14 cellular contexts compared by ENCODE assay signal in genomic region chr9:36929350-36929675, GRCh38.
DNase-seq lines count a peak whose midpoint lies in the region; ATAC-seq lines count a peak whose summit lies in the region.
"Had no signal": no experiment of that assay in that cellular context is flagged by ENCODE, and none has a peak within 500 bp of the region (broad histone marks: within the 10 kb centered on the region; RNA-seq: fewer than 3 reads in every experiment).

No MANE protein-coding gene starts in this region.

- no peaks in the 10 kb centered on the region for H3K27me3 Mint-ChIP-seq in T-helper 1 cell treated with Interleukin-12 subunit alpha and Interleukin-12 subunit beta and Interleukin-4 antibody, amounts not matched to agents 30 μg/mL and 1 μg/mL, for 36 hours (ENCODE audit: low read depth)
- peaks cover 30% of the 10 kb centered on the region for H3K27me3 Mint-ChIP-seq in activated naive CD8-positive, alpha-beta T cell treated with anti-CD3 and anti-CD28 coated beads, Interleukin-2, amount 50 U/mL, for 24 hours
- peaks cover 29% of the 10 kb centered on the region for H3K27me3 Mint-ChIP-seq in activated naive CD8-positive, alpha-beta T cell treated with anti-CD3 and anti-CD28 coated beads for 36 hours
- H3K27me3 Mint-ChIP-seq in activated T-helper 17 cell treated with anti-CD3 and anti-CD28 coated beads, Interleukin-2, amount 50 U/mL, for 72 hours: peaks cover 27% of the 10 kb centered on the region
- no peaks in the 10 kb centered on the region for H3K27me3 Mint-ChIP-seq in stimulated activated memory B cell treated with anti-CD40 and anti-IgM and Interleukin-4, amounts not matched to agents 10 μg/mL and 1 μg/mL and 100 μg/mL, for 72 hours

- peak overlapping the region; percentile 31 for H3K27ac Mint-ChIP-seq in T-helper 1 cell treated with Interleukin-12 subunit alpha and Interleukin-12 subunit beta and Interleukin-4 antibody, amounts not matched to agents 30 μg/mL and 1 μg/mL, for 36 hours
- peak overlapping the region; percentile 34 for H3K27ac Mint-ChIP-seq in activated naive CD8-positive, alpha-beta T cell treated with anti-CD3 and anti-CD28 coated beads, Interleukin-2, amount 50 U/mL, for 24 hours
- H3K27ac Mint-ChIP-seq in activated naive CD8-positive, alpha-beta T cell treated with anti-CD3 and anti-CD28 coated beads for 36 hours: no peak overlapping the region
- H3K27ac Mint-ChIP-seq in activated T-helper 17 cell treated with anti-CD3 and anti-CD28 coated beads, Interleukin-2, amount 50 U/mL, for 72 hours: peak overlapping the region; percentile 85
- peak overlapping the region; percentile 79 for H3K27ac Mint-ChIP-seq in stimulated activated memory B cell treated with anti-CD40 and anti-IgM and Interleukin-4, amounts not matched to agents 10 μg/mL and 1 μg/mL and 100 μg/mL, for 72 hours
- H3K27ac Mint-ChIP-seq: CD14-positive monocyte had no signal

- ATAC-seq in activated naive CD8-positive, alpha-beta T cell treated with anti-CD3 and anti-CD28 coated beads, Interleukin-2, amount 50 U/mL, for 24 hours: no peak
- ATAC-seq in activated T-helper 17 cell treated with anti-CD3 and anti-CD28 coated beads, Interleukin-2, amount 50 U/mL, for 72 hours (replicated peaks): no peak
- peak; percentile 44 for ATAC-seq in stimulated activated memory B cell treated with anti-CD40 and anti-IgM and Interleukin-4, amounts not matched to agents 10 μg/mL and 1 μg/mL and 100 μg/mL, for 72 hours
- no peak for ATAC-seq in GM21717 (IDR thresholded peaks at IDR 0.05; ENCODE audit: unreplicated experiment)

- H3K36me3 Mint-ChIP-seq in T-helper 1 cell treated with Interleukin-12 subunit alpha and Interleukin-12 subunit beta and Interleukin-4 antibody, amounts not matched to agents 30 μg/mL and 1 μg/mL, for 36 hours (ENCODE audit: low read depth): peaks cover 3% of the 10 kb centered on the region
- peaks cover 6% of the 10 kb centered on the region for H3K36me3 Mint-ChIP-seq in activated naive CD8-positive, alpha-beta T cell treated with anti-CD3 and anti-CD28 coated beads, Interleukin-2, amount 50 U/mL, for 24 hours (ENCODE audit: low read depth)
- no peaks in the 10 kb centered on the region for H3K36me3 Mint-ChIP-seq in activated naive CD8-positive, alpha-beta T cell treated with anti-CD3 and anti-CD28 coated beads for 36 hours
- no peaks in the 10 kb centered on the region for H3K36me3 Mint-ChIP-seq in activated T-helper 17 cell treated with anti-CD3 and anti-CD28 coated beads, Interleukin-2, amount 50 U/mL, for 72 hours (ENCODE audit: low read depth)
- H3K36me3 Mint-ChIP-seq in stimulated activated memory B cell treated with anti-CD40 and anti-IgM and Interleukin-4, amounts not matched to agents 10 μg/mL and 1 μg/mL and 100 μg/mL, for 72 hours: peaks cover 86% of the 10 kb centered on the region
- H3K36me3 Mint-ChIP-seq: CD14-positive monocyte had no signal

- DNase-seq in T-helper 1 cell: no peak
- DNase-seq in activated naive CD8-positive, alpha-beta T cell treated with anti-CD3 and anti-CD28 coated beads, Interleukin-2, amount 50 U/mL, for 24 hours: no peak
- DNase-seq in activated naive CD8-positive, alpha-beta T cell treated with anti-CD3 and anti-CD28 coated beads for 36 hours: no peak
- no peak for DNase-seq in occipital lobe (lab: John Stamatoyannopoulos, UW)
- DNase-seq: COR-L47, DMS53, NCI-H187 treated with DMSO at 0.1 percent for 48 hours, NCI-H2171, NCI-H82 had no signal

- H3K4me3 Mint-ChIP-seq in T-helper 1 cell treated with Interleukin-12 subunit alpha and Interleukin-12 subunit beta and Interleukin-4 antibody, amounts not matched to agents 30 μg/mL and 1 μg/mL, for 36 hours: no peak overlapping the region
- no peak overlapping the region for H3K4me3 Mint-ChIP-seq in activated naive CD8-positive, alpha-beta T cell treated with anti-CD3 and anti-CD28 coated beads, Interleukin-2, amount 50 U/mL, for 24 hours
- no peak overlapping the region for H3K4me3 Mint-ChIP-seq in activated naive CD8-positive, alpha-beta T cell treated with anti-CD3 and anti-CD28 coated beads for 36 hours
- peak overlapping the region; percentile 51 for H3K4me3 Mint-ChIP-seq in activated T-helper 17 cell treated with anti-CD3 and anti-CD28 coated beads, Interleukin-2, amount 50 U/mL, for 72 hours
- H3K4me3 Mint-ChIP-seq in stimulated activated memory B cell treated with anti-CD40 and anti-IgM and Interleukin-4, amounts not matched to agents 10 μg/mL and 1 μg/mL and 100 μg/mL, for 72 hours: no peak overlapping the region
- H3K4me3 Mint-ChIP-seq: CD14-positive monocyte had no signal

- H3K4me1 Mint-ChIP-seq in T-helper 1 cell treated with Interleukin-12 subunit alpha and Interleukin-12 subunit beta and Interleukin-4 antibody, amounts not matched to agents 30 μg/mL and 1 μg/mL, for 36 hours (ENCODE audit: low read depth): peaks cover 29% of the 10 kb centered on the region
- peaks cover 25% of the 10 kb centered on the region for H3K4me1 Mint-ChIP-seq in activated naive CD8-positive, alpha-beta T cell treated with anti-CD3 and anti-CD28 coated beads, Interleukin-2, amount 50 U/mL, for 24 hours
- peaks cover 12% of the 10 kb centered on the region for H3K4me1 Mint-ChIP-seq in activated naive CD8-positive, alpha-beta T cell treated with anti-CD3 and anti-CD28 coated beads for 36 hours
- H3K4me1 Mint-ChIP-seq in activated T-helper 17 cell treated with anti-CD3 and anti-CD28 coated beads, Interleukin-2, amount 50 U/mL, for 72 hours: peaks cover 21% of the 10 kb centered on the region
- H3K4me1 Mint-ChIP-seq in stimulated activated memory B cell treated with anti-CD40 and anti-IgM and Interleukin-4, amounts not matched to agents 10 μg/mL and 1 μg/mL and 100 μg/mL, for 72 hours: peaks cover 88% of the 10 kb centered on the region
- H3K4me1 Mint-ChIP-seq: CD14-positive monocyte had no signal

- peaks cover 4% of the 10 kb centered on the region for H3K9me3 Mint-ChIP-seq in T-helper 1 cell treated with Interleukin-12 subunit alpha and Interleukin-12 subunit beta and Interleukin-4 antibody, amounts not matched to agents 30 μg/mL and 1 μg/mL, for 36 hours
- peaks cover 4% of the 10 kb centered on the region for H3K9me3 Mint-ChIP-seq in activated naive CD8-positive, alpha-beta T cell treated with anti-CD3 and anti-CD28 coated beads, Interleukin-2, amount 50 U/mL, for 24 hours
- H3K9me3 Mint-ChIP-seq in activated naive CD8-positive, alpha-beta T cell treated with anti-CD3 and anti-CD28 coated beads for 36 hours: peaks cover 3% of the 10 kb centered on the region
- H3K9me3 Mint-ChIP-seq in activated T-helper 17 cell treated with anti-CD3 and anti-CD28 coated beads, Interleukin-2, amount 50 U/mL, for 72 hours: no peaks in the 10 kb centered on the region
- H3K9me3 Mint-ChIP-seq in stimulated activated memory B cell treated with anti-CD40 and anti-IgM and Interleukin-4, amounts not matched to agents 10 μg/mL and 1 μg/mL and 100 μg/mL, for 72 hours: peaks cover 4% of the 10 kb centered on the region
